Comparison of ENCODE assay signal across 22 cellular contexts in the genomic region with DNA sequence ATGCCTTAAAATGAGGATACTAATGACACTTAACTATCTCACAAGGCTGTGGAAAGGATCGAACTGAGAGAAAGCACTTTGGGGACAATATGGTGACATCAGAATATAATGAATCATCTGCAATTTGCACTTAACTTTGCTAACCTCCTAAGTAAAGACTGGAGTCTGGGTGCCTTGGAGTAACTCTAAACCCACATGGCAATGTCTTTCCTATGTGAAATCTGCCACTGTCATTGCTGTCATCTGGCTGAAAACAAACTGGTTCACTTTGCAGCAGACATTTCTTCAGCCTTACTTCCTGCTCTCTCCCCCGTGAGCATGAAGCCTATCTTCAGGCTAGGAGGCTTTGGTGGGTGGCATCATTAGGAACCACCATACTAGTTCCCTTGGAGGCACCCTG.
"Had no signal": no experiment of that assay in that cellular context is flagged by ENCODE, and none has a peak within 500 bp of the region (broad histone marks: within the 10 kb centered on the region; RNA-seq: fewer than 3 reads in every experiment).

No MANE protein-coding gene starts in this region.

- DNase-seq: dermis blood vessel endothelial cell; dorsolateral prefrontal cortex; effector CD4-positive, alpha-beta T cell; effector memory CD4-positive, alpha-beta T cell; foreskin keratinocyte; heart left ventricle; hypothalamus; immature natural killer cell; islet precursor cell; kidney; kidney glomerular epithelial cell; left lung; lower lobe of right lung; mesenchymal stem cell; mucosa of descending colon; naive B cell had no signal

- H3K9me3 ChIP-seq: esophagus muscularis mucosa, mucosa of descending colon had no signal

- H3K4me1 ChIP-seq: esophagus muscularis mucosa, foreskin keratinocyte, left lung, lower lobe of right lung had no signal

- FAIRE-seq: colon, endothelial cell of umbilical vein, frontal cortex, kidney had no signal

- H3K36me3 ChIP-seq: esophagus muscularis mucosa, heart left ventricle, left lung, lower lobe of right lung had no signal

- H3K4me3 ChIP-seq: coronary artery, dorsolateral prefrontal cortex, esophagus muscularis mucosa, heart left ventricle, hepatocyte, left lung, lower lobe of right lung, mucosa of descending colon had no signal

- H3K27ac ChIP-seq: coronary artery, dorsolateral prefrontal cortex, esophagus muscularis mucosa, foreskin keratinocyte, hepatocyte, left lung, lower lobe of right lung had no signal

- ATAC-seq: foreskin keratinocyte, left lung, lower lobe of right lung, mucosa of descending colon had no signal

- H3K27me3 ChIP-seq: dorsolateral prefrontal cortex, esophagus muscularis mucosa, foreskin keratinocyte, heart left ventricle, hepatocyte, left lung had no signal
